ENCODE assay signal across 24 cellular contexts in the genomic region with DNA sequence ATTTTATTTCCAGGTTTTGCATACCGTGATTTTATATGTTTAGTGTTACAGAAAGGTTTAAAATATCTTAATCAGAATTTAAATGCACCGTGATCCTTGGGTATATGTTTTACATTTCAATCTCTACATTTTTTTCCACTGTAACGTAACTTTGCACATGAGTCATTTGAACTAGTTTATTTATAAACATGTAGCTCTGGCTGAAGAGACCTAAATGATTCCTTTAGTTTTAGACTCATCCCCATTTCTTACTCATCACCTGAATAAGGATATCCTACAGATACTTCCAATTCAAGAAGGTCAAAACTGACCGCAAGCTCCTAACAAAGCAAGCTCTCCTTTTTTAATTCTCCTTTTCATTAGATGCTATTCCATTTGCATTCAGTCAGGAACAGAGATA. TPM values are rescaled to one million over a fixed set of nuclear protein-coding genes. Genes with fewer than 3 reads are reported as not detected.
"Had no signal": no experiment of that assay in that cellular context is flagged by ENCODE, and none has a peak within 500 bp of the region (broad histone marks: within the 10 kb centered on the region; RNA-seq: fewer than 3 reads in every experiment).

No MANE protein-coding gene starts in this region.

- DNase-seq: activated CD4-positive, alpha-beta memory T cell treated with anti-CD3 and anti-CD28 coated beads, Interleukin-2, amount 10 ng/mL, durations not matched to agents 7 days and 5 days; activated CD4-positive, alpha-beta T cell treated with anti-CD3 and anti-CD28 coated beads for 36 hours; activated CD4-positive, alpha-beta T cell treated with anti-CD3 and anti-CD28 coated beads, Interleukin-2, amount 50 U/mL, for 1 hour; activated gamma-delta T cell; activated naive CD4-positive, alpha-beta T cell treated with anti-CD3 and anti-CD28 coated beads for 36 hours; activated T-cell treated with anti-CD3 and anti-CD28 coated beads for 4 hours; activated T-cell treated with anti-CD3 and anti-CD28 coated beads, Interleukin-2, amount 50 U/mL, for 48 hours; brain microvascular endothelial cell; MM.1S; NCI-H146; NCI-H187 treated with DMSO at 0.1 percent for 48 hours; NCI-H2081 treated with DMSO at 0.1 percent for 48 hours; NCI-H345; NCI-H510A; NCI-H69; NK-92 treated with Interleukin-12 subunit alpha and Interleukin-12 subunit beta, amount 100 ng/mL, for 24 hours; OCI-M1; RPMI8226; T-helper 1 cell; WERI-Rb-1 had no signal

- H3K27ac ChIP-seq: brain microvascular endothelial cell, SK-N-MC, WERI-Rb-1 had no signal

- H3K36me3 ChIP-seq: brain microvascular endothelial cell, WERI-Rb-1 had no signal

- H3K4me3 ChIP-seq: SK-N-MC had no signal

- H3K27me3 ChIP-seq: brain microvascular endothelial cell had no signal

RNA-seq across cellular contexts. Expression of gene SLC6A15, which starts 42.7 kb away (rescaled TPM):
- total RNA-seq: activated CD4-positive, alpha-beta memory T cell treated with anti-CD3 and anti-CD28 coated beads, Interleukin-2, amount 10 ng/mL, durations not matched to agents 7 days and 5 days; activated CD8-positive, alpha-beta memory T cell treated with anti-CD3 and anti-CD28 coated beads for 36 hours; Right ventricle myocardium inferior; T-helper 2 cell treated with Interferon-gamma antibody and Interleukin-4, amounts not matched to agents 100 ng/mL and 5 ng/mL, for 36 hours had no signal
